In the genomic region with DNA sequence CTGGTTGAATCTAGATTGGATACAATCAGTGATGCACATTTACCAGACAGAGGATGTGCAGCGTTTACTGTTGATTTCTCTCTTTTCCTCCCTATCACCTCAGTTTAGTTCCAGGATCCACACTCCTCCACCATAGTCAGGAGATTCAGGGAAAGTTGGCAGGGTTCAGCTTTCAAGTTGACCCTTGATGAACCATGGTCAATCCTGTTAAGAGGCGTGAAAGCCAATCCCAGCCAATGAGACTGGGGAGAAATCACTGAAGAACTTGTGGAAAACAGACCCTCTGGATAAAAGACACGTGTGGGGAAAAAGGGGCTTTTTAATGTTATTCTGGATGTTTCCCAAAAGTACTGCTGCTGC, we compare ENCODE assay signal across 8 cellular contexts. TPM values are rescaled to one million over a fixed set of nuclear protein-coding genes. Genes with fewer than 3 reads are reported as not detected.
DNase-seq lines count a peak whose midpoint lies in the region; ATAC-seq, FAIRE-seq and TF ChIP-seq lines count a peak whose summit lies in the region.

No MANE protein-coding gene starts in this region.

- WGBS in A549 (ENCODE audit: missing lambda C conversion rate) = 45% methylated on average over 3 of the region's 3 CpGs

- peak overlapping the region; percentile 85 for H3K4me2 ChIP-seq in A549

- no peak for TF ChIP-seq RAD21 in A549 (conservative IDR thresholded peaks at IDR 0.05 in 1 of 2, IDR thresholded peaks at IDR 0.05 in 1 of 2)

- intact Hi-C loops in breast epithelium (cut with DNase I; ENCODE audit: low total_unique reads) = no loop called here

- no peak for TF ChIP-seq EP300 in A549 (IDR thresholded peaks at IDR 0.05)

- no peaks in the 10 kb centered on the region for H3K4me1 ChIP-seq in A549
- H3K4me1 ChIP-seq in breast epithelium = peaks cover 0 to 4% of the 10 kb centered on the region in 2 donors
- peaks cover 6% of the 10 kb centered on the region for H3K4me1 ChIP-seq in mononuclear cell (ENCODE audit: insufficient read depth, low read length)

- TF ChIP-seq POLR2A in A549 (IDR thresholded peaks at IDR 0.05; ENCODE audit: low read length) = no peak
- TF ChIP-seq POLR2A in breast epithelium (IDR thresholded peaks at IDR 0.05) = no peak

- FAIRE-seq in A549 (lab: Jason Lieb, UNC) = peak; percentile 74

- no peaks in the 10 kb centered on the region for H3K36me3 ChIP-seq in breast epithelium

- ATAC-seq in A549 = no peak; a peak in 1 of 6 replicates
- ATAC-seq in HG03175 (IDR thresholded peaks at IDR 0.05; ENCODE audit: unreplicated experiment) = peak; percentile 10

- POLR2A ChIA-PET in A549 (lab: Yijun Ruan, JAX) = interaction anchor here (1.0 kb wide), 1 partner anchor 30 kb away, joined by 3 read pairs; no protein-coding TSS in a partner anchor

- H3K4me3 ChIP-seq in A549 (peak overlapping the region; percentile 74), breast epithelium (peak overlapping the region; percentile 76 to 89 (median 82)), mononuclear cell (ENCODE audit: low read length) (peak overlapping the region; percentile 60)

- H3K27me3 ChIP-seq in breast epithelium = peaks cover 0 to 7% of the 10 kb centered on the region in 2 donors
- H3K27me3 ChIP-seq in mononuclear cell (ENCODE audit: insufficient read depth, low read length) = peaks cover 2% of the 10 kb centered on the region

- CTCF ChIA-PET in A549 (lab: Yijun Ruan, JAX) = interaction anchor here (1.3 kb wide), 1 partner anchor 110 kb away, joined by 3 read pairs; no protein-coding TSS in a partner anchor

- TF ChIP-seq CTCF in A549 (IDR thresholded peaks at IDR 0.05) = no peak
- no peak for TF ChIP-seq CTCF in breast epithelium (IDR thresholded peaks at IDR 0.05)

- DNase-seq in A549 (ENCODE audit: low read depth in 1 of 2, low spot score in 1 of 2) (no peak), breast epithelium (ENCODE audit: low spot score in 2 of 2) (no peak), NCI-H187 treated with DMSO at 0.1 percent for 48 hours (lab: John Stamatoyannopoulos, UW) (no peak), NCI-H2107 (lab: John Stamatoyannopoulos, UW) (no peak)
- no peak for DNase-seq in stimulated activated CD4-positive, alpha-beta T cell treated with anti-CD3 and anti-CD28 coated beads, Interleukin-1b, Interleukin-23, amount 100 ng/mL, for 48 hours
- DNase-seq in central memory CD4-positive, alpha-beta T cell = no peak

- H3K9me3 ChIP-seq in A549 (no peaks in the 10 kb centered on the region), breast epithelium (peaks cover 6 to 9% of the 10 kb centered on the region in 2 donors), mononuclear cell (ENCODE audit: low read depth, low read length) (no peaks in the 10 kb centered on the region)

- H3K27ac ChIP-seq in A549 (peak overlapping the region; percentile 70 to 84), breast epithelium (peak overlapping the region; percentile 96 to 97)

TF ChIP-seq in A549, 52 proteins besides CTCF, POLR2A, EP300 and RAD21:
- TF ChIP-seq FOSB (CRISPR knock-in tag; IDR thresholded peaks at IDR 0.05) = no peak
- no peak for TF ChIP-seq RNF2 (IDR thresholded peaks at IDR 0.05; ENCODE audit: borderline replicate concordance, low read depth)
- TF ChIP-seq ATOH8 (CRISPR knock-in tag; IDR thresholded peaks at IDR 0.05; ENCODE audit: low read depth) = no peak
- no peak for TF ChIP-seq BHLHE40 (IDR thresholded peaks at IDR 0.05; ENCODE audit: low read depth, low read length)
- TF ChIP-seq, protein P1, sequence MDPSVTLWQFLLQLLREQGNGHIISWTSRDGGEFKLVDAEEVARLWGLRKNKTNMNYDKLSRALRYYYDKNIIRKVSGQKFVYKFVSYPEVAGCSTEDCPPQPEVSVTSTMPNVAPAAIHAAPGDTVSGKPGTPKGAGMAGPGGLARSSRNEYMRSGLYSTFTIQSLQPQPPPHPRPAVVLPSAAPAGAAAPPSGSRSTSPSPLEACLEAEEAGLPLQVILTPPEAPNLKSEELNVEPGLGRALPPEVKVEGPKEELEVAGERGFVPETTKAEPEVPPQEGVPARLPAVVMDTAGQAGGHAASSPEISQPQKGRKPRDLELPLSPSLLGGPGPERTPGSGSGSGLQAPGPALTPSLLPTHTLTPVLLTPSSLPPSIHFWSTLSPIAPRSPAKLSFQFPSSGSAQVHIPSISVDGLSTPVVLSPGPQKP (IDR thresholded peaks at IDR 0.05; ENCODE audit: low read depth, low read length) = no peak
- TF ChIP-seq CHD4 (IDR thresholded peaks at IDR 0.05; ENCODE audit: borderline replicate concordance) = no peak
- TF ChIP-seq EHF (CRISPR knock-in tag; IDR thresholded peaks at IDR 0.05) = no peak
- no peak for TF ChIP-seq RFX5 (IDR thresholded peaks at IDR 0.05)

RNA-seq across cellular contexts. Expression of gene SCP2D1, which starts 19.2 kb away (rescaled TPM):
- polyA plus RNA-seq in A549 (2011; rRNA removed) (not detected in 2 replicates), A549 (2017; fragmentation: RNase III; extraction: RNeasy Plus Mini Kit Qiagen cat#74134 plus additional on column Dnase treatment) (not detected in 3 replicates)
- not detected in 2 replicates for polyA plus RNA-seq in A549 (2012; cell fraction: cytosol; rRNA removed)
- not detected in 2 replicates for polyA plus RNA-seq in A549 (2012; cell fraction: nucleus; rRNA removed)
- not detected in 2 replicates for polyA minus RNA-seq in A549 (2011; rRNA and poly(A)+ RNA removed)
- total RNA-seq in breast epithelium (not detected), mononuclear cell (not detected)
